Comparison of ENCODE assay signal across 11 cellular contexts in the genomic region with DNA sequence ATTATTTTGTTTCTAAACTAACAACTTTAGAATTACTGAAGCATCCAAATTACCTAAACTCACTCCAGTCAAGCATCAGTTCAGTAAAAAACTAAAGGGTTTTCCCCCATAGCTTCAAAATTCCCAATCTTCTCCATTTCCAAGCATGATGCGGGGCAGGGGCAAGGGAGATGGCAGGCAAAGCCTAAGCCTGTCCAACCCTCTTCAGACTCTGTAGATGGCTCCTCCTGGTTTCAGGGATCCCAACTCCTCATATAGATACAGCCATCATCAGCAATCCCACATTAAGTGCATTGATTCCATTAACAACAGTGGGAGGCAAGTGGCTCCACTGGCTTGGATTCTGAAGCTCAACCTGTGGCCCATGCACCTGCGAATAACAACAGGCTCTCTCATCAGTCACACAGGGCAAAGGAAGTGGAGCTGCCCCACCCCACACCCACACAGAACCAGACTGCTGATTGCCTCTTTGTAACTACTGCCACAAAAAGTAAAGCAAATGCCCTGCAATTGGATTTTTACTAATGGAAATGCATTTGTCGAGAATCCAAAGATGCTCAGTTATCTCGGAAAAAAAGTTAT. TPM values are rescaled to one million over a fixed set of nuclear protein-coding genes. Genes with fewer than 3 reads are reported as not detected.
DNase-seq lines count a peak whose midpoint lies in the region; ATAC-seq and TF ChIP-seq lines count a peak whose summit lies in the region.
"Had no signal": no experiment of that assay in that cellular context is flagged by ENCODE, and none has a peak within 500 bp of the region (broad histone marks: within the 10 kb centered on the region; RNA-seq: fewer than 3 reads in every experiment).

No MANE protein-coding gene starts in this region.

- in situ Hi-C loops in GM13976 (cut with MboI; ENCODE audit: low sequenced_read_pairs, unreplicated experiment), result no loop called here

- H3K27me3 Mint-ChIP-seq in T-helper 2 cell treated with Interferon-gamma antibody and Interleukin-4, amounts not matched to agents 5 μg/mL and 100 μg/mL, for 36 hours (ENCODE audit: low read depth), result no peaks in the 10 kb centered on the region
- H3K27me3 Mint-ChIP-seq in progenitor cell of endocrine pancreas, result no peaks in the 10 kb centered on the region

- H3K4me1 Mint-ChIP-seq in T-helper 2 cell treated with Interferon-gamma antibody and Interleukin-4, amounts not matched to agents 5 μg/mL and 100 μg/mL, for 36 hours (ENCODE audit: low read depth), result peaks cover 26% of the 10 kb centered on the region
- H3K4me1 Mint-ChIP-seq in progenitor cell of endocrine pancreas (ENCODE audit: low read depth), result peaks cover 17% of the 10 kb centered on the region
- H3K4me1 Mint-ChIP-seq: mesothelial cell of epicardium had no signal

- H3K9me3 Mint-ChIP-seq in T-helper 2 cell treated with Interferon-gamma antibody and Interleukin-4, amounts not matched to agents 5 μg/mL and 100 μg/mL, for 36 hours, result no peaks in the 10 kb centered on the region
- no peaks in the 10 kb centered on the region for H3K9me3 Mint-ChIP-seq in progenitor cell of endocrine pancreas (ENCODE audit: low read depth)
- H3K9me3 Mint-ChIP-seq: CD14-positive monocyte, mesothelial cell of epicardium had no signal

- H3K36me3 Mint-ChIP-seq in T-helper 2 cell treated with Interferon-gamma antibody and Interleukin-4, amounts not matched to agents 5 μg/mL and 100 μg/mL, for 36 hours (ENCODE audit: low read depth), result peaks cover 4% of the 10 kb centered on the region
- no peaks in the 10 kb centered on the region for H3K36me3 Mint-ChIP-seq in progenitor cell of endocrine pancreas (ENCODE audit: insufficient read depth)
- H3K36me3 Mint-ChIP-seq: mesothelial cell of epicardium had no signal

- peak overlapping the region; percentile 57 for H3K4me3 Mint-ChIP-seq in T-helper 2 cell treated with Interferon-gamma antibody and Interleukin-4, amounts not matched to agents 5 μg/mL and 100 μg/mL, for 36 hours
- H3K4me3 Mint-ChIP-seq in progenitor cell of endocrine pancreas (ENCODE audit: low read depth), result no peak overlapping the region
- H3K4me3 Mint-ChIP-seq: CD14-positive monocyte, mesothelial cell of epicardium had no signal

- H3K27ac Mint-ChIP-seq in T-helper 2 cell treated with Interferon-gamma antibody and Interleukin-4, amounts not matched to agents 5 μg/mL and 100 μg/mL, for 36 hours, result peak overlapping the region; percentile 64
- no peak overlapping the region for H3K27ac Mint-ChIP-seq in progenitor cell of endocrine pancreas
- H3K27ac Mint-ChIP-seq: mesothelial cell of epicardium had no signal

- no peak for TF ChIP-seq CTCF in GM13976 (IDR thresholded peaks at IDR 0.05; ENCODE audit: borderline replicate concordance, control extremely low read depth, extremely low read depth, insufficient read depth, missing control alignments)
- no peak for TF ChIP-seq CTCF in progenitor cell of endocrine pancreas (IDR thresholded peaks at IDR 0.05; ENCODE audit: unreplicated experiment)

- DNase-seq in GM13976 (ENCODE audit: low spot score) (peak; percentile 59), progenitor cell of endocrine pancreas (ENCODE audit: low spot score, unreplicated experiment) (no peak), NCI-H2196 (lab: John Stamatoyannopoulos, UW; ENCODE audit: unreplicated experiment) (no peak)
- peak; percentile 16 for DNase-seq in T-helper 2 cell treated with Interferon-gamma antibody and Interleukin-4, amounts not matched to agents 5 μg/mL and 100 μg/mL, for 36 hours (ENCODE audit: low spot score)
- peak; percentile 52 for DNase-seq in activated naive CD4-positive, alpha-beta T cell treated with anti-CD3 and anti-CD28 coated beads, Interleukin-2, amount 50 U/mL, for 16 hours
- DNase-seq in stimulated activated CD4-positive, alpha-beta T cell treated with anti-CD3 and anti-CD28 coated beads, Interleukin-2, amount 100 ng/mL, for 4 hours (ENCODE audit: low read depth), result peak; percentile 26
- DNase-seq: MG63 had no signal

- ATAC-seq in GM19324 (IDR thresholded peaks at IDR 0.05; ENCODE audit: low FRiP score, unreplicated experiment) (no peak), GM18498 (IDR thresholded peaks at IDR 0.05; ENCODE audit: unreplicated experiment) (no peak)

RNA-seq across cellular contexts. Expression of gene SFMBT1, which starts 14.9 kb away (rescaled TPM):
- 19.7 and 20.5 TPM in 2 replicates for total RNA-seq in progenitor cell of endocrine pancreas

Comparison
In these comparisons a context has a peak if more than half of its experiments do, and no peak if none do; other contexts are left out.
1. DNase-seq: peak in GM13976 (single experiment), T-helper 2 cell treated with Interferon-gamma antibody and Interleukin-4, amounts not matched to agents 5 μg/mL and 100 μg/mL, for 36 hours (single experiment), activated naive CD4-positive, alpha-beta T cell treated with anti-CD3 and anti-CD28 coated beads, Interleukin-2, amount 50 U/mL, for 16 hours (single experiment) and stimulated activated CD4-positive, alpha-beta T cell treated with anti-CD3 and anti-CD28 coated beads, Interleukin-2, amount 100 ng/mL, for 4 hours (single experiment); none in progenitor cell of endocrine pancreas (single experiment) and NCI-H2196 (single experiment).